In genomic region chr1:61081135-61081636, GRCh38 we compare ENCODE assay signal across 9 cellular contexts. TPM values are rescaled to one million over a fixed set of nuclear protein-coding genes. Genes with fewer than 3 reads are reported as not detected.
DNase-seq lines count a peak whose midpoint lies in the region; ATAC-seq and TF ChIP-seq lines count a peak whose summit lies in the region.
"Had no signal": no experiment of that assay in that cellular context is flagged by ENCODE, and none has a peak within 500 bp of the region (broad histone marks: within the 10 kb centered on the region; RNA-seq: fewer than 3 reads in every experiment).

No MANE protein-coding gene starts in this region.

- intact Hi-C loops in mucosa of descending colon (cut with DNase I, micrococcal nuclease): loop anchor here in 1 of 2 donors (10.0 kb wide), 1 partner anchor 104 kb away; no protein-coding TSS in a partner anchor

- peak overlapping the region; percentile 71 to 94 (median 82) for H3K4me3 Mint-ChIP-seq in IgD-negative memory B cell

- H3K9me3 ChIP-seq in mucosa of stomach (ENCODE audit: control insufficient read depth, low read length) (no peaks in the 10 kb centered on the region), mucosa of descending colon (no peaks in the 10 kb centered on the region)

- peak overlapping the region; percentile 82 for H3K27ac ChIP-seq in ACC112 (ENCODE audit: low read depth, low read length)

- H3K4me1 ChIP-seq in ACC112 (ENCODE audit: control insufficient read depth, insufficient read depth, low read length, unreplicated experiment) (peaks cover 30% of the 10 kb centered on the region), mucosa of stomach (ENCODE audit: control insufficient read depth, insufficient read depth, low read length) (peaks cover 32% of the 10 kb centered on the region), mucosa of descending colon (ENCODE audit: low read depth) (peaks cover 29% of the 10 kb centered on the region)

- no peaks in the 10 kb centered on the region for H3K36me3 ChIP-seq in ACC112 (ENCODE audit: insufficient read depth, low read length)
- H3K36me3 ChIP-seq in mucosa of stomach (ENCODE audit: control insufficient read depth, insufficient read depth, low read length): no peaks in the 10 kb centered on the region
- no peaks in the 10 kb centered on the region for H3K36me3 ChIP-seq in mucosa of descending colon (ENCODE audit: low read depth)

- H3K4me1 Mint-ChIP-seq in IgD-negative memory B cell: peaks cover 23 to 37% (median 27%) of the 10 kb centered on the region in 3 donors

- DNase-seq in cardiac fibroblast (ENCODE audit: low read depth in 2 of 2) (no peak), COLO829 (ENCODE audit: low spot score) (no peak), mucosa of descending colon (no peak), NCI-H82 treated with DMSO at 0.1 percent for 48 hours (lab: John Stamatoyannopoulos, UW; ENCODE audit: unreplicated experiment) (no peak)

- H3K9ac ChIP-seq in mucosa of stomach (ENCODE audit: low read length): peak overlapping the region; percentile 56

- TF ChIP-seq CTCF in cardiac fibroblast (IDR thresholded peaks at IDR 0.05; ENCODE audit: low read depth, low read length): no peak
- TF ChIP-seq CTCF in mucosa of descending colon (IDR thresholded peaks at IDR 0.05): no peak

- H3K4me3 ChIP-seq in ACC112 (ENCODE audit: low read depth, low read length): peak overlapping the region; percentile 90
- peak overlapping the region; percentile 55 to 81 for H3K4me3 ChIP-seq in cardiac fibroblast (replicated peaks in 1 of 2; ENCODE audit: low read depth in 2 of 2, low read length in 2 of 2)
- peak overlapping the region; percentile 76 for H3K4me3 ChIP-seq in mucosa of stomach (ENCODE audit: low read length)
- no peak overlapping the region for H3K4me3 ChIP-seq in mucosa of descending colon

- H3K27me3 Mint-ChIP-seq in IgD-negative memory B cell: peaks cover 44% of the 10 kb centered on the region

- H3K27me3 ChIP-seq in ACC112 (ENCODE audit: insufficient read depth, low read length) (no peaks in the 10 kb centered on the region), mucosa of stomach (ENCODE audit: control insufficient read depth, insufficient read depth, low read length) (no peaks in the 10 kb centered on the region)

- peak overlapping the region; percentile 85 for H2AFZ ChIP-seq in ACC112 (ENCODE audit: low read length, unreplicated experiment)

- no peaks in the 10 kb centered on the region for H3K36me3 Mint-ChIP-seq in IgD-negative memory B cell

- H3K79me2 ChIP-seq in ACC112 (ENCODE audit: control insufficient read depth, insufficient read depth, low read length, unreplicated experiment): peaks cover 35% of the 10 kb centered on the region

- no peak for ATAC-seq in GM21367 (IDR thresholded peaks at IDR 0.05; ENCODE audit: unreplicated experiment)
- no peak for ATAC-seq in mucosa of descending colon
- ATAC-seq: sciatic nerve had no signal

- H3K9me3 Mint-ChIP-seq in IgD-negative memory B cell: peaks cover 0 to 7% (median 0%) of the 10 kb centered on the region in 3 donors

- H3K27ac Mint-ChIP-seq in IgD-negative memory B cell: peak overlapping the region in 2 of 3 donors; percentile 33 to 78

RNA-seq across cellular contexts. Expression of gene NFIA, which starts 1.2 kb away (rescaled TPM):
- polyA plus RNA-seq in IgD-negative memory B cell: 0.93 TPM
- total RNA-seq in mucosa of descending colon: 100 to 1,000 TPM in 1 of 3 donors, 10 to 100 TPM in 2; 46.4 to 145 (median 51.1) TPM
